ENCODE assay signal across 8 cellular contexts in genomic region chr11:23021287-23021863, GRCh38.
DNase-seq lines count a peak whose midpoint lies in the region; ATAC-seq and TF ChIP-seq lines count a peak whose summit lies in the region.

No MANE protein-coding gene starts in this region.

- RAD21 ChIA-PET in HCT116 (lab: Charles Lee; ENCODE audit: low non-redundant PET in 1 of 2, low total read pairs in 2 of 2, uncharacterized antibody in 2 of 2, unreplicated experiment in 2 of 2) = no interaction called here

- POLR2A ChIA-PET in HCT116 (lab: Charles Lee) = no interaction called here

- H3K36me3 Mint-ChIP-seq in activated naive CD4-positive, alpha-beta T cell treated with anti-CD3 and anti-CD28 coated beads for 36 hours (ENCODE audit: low read depth) = no peaks in the 10 kb centered on the region
- no peaks in the 10 kb centered on the region for H3K36me3 Mint-ChIP-seq in activated naive CD4-positive, alpha-beta T cell treated with anti-CD3 and anti-CD28 coated beads, Interleukin-2, amount 10 ng/mL, durations not matched to agents 7 days and 5 days
- H3K36me3 Mint-ChIP-seq in nephron (ENCODE audit: low read depth) = no peaks in the 10 kb centered on the region

- intact Hi-C loops in activated naive CD4-positive, alpha-beta T cell treated with anti-CD3 and anti-CD28 coated beads for 36 hours (cut with micrococcal nuclease) = loop anchor here (1.0 kb wide), 1 partner anchor 145 kb away; no protein-coding TSS in a partner anchor
- intact Hi-C loops in HCT116 (cut with micrococcal nuclease) = no loop called here
- intact Hi-C loops in dorsolateral prefrontal cortex (cut with DNase I) = no loop called here
- intact Hi-C loops in ascending aorta (cut with DNase I) = no loop called here

- no peak for ATAC-seq in HCT116

- H3K4me2 ChIP-seq in HCT116 (ENCODE audit: low read length) = no peak overlapping the region

- H3K4me1 ChIP-seq in HCT116 (ENCODE audit: control insufficient read depth in 1 of 2, insufficient read depth in 2 of 2, low read length in 2 of 2) = no peaks in the 10 kb centered on the region
- no peaks in the 10 kb centered on the region for H3K4me1 ChIP-seq in ascending aorta

- no peaks in the 10 kb centered on the region for H3K27me3 Mint-ChIP-seq in activated naive CD4-positive, alpha-beta T cell treated with anti-CD3 and anti-CD28 coated beads for 36 hours (ENCODE audit: low read depth)
- no peaks in the 10 kb centered on the region for H3K27me3 Mint-ChIP-seq in activated naive CD4-positive, alpha-beta T cell treated with anti-CD3 and anti-CD28 coated beads, Interleukin-2, amount 10 ng/mL, durations not matched to agents 7 days and 5 days
- H3K27me3 Mint-ChIP-seq in nephron (ENCODE audit: low read depth) = no peaks in the 10 kb centered on the region

- H3K9me2 ChIP-seq in HCT116 (ENCODE audit: insufficient read depth) = no peaks in the 10 kb centered on the region

- H3K4me3 Mint-ChIP-seq in activated naive CD4-positive, alpha-beta T cell treated with anti-CD3 and anti-CD28 coated beads for 36 hours = no peak overlapping the region
- H3K4me3 Mint-ChIP-seq in activated naive CD4-positive, alpha-beta T cell treated with anti-CD3 and anti-CD28 coated beads, Interleukin-2, amount 10 ng/mL, durations not matched to agents 7 days and 5 days = no peak overlapping the region
- H3K4me3 Mint-ChIP-seq in nephron = no peak overlapping the region

- no peak for TF ChIP-seq POLR2A in HCT116 (IDR thresholded peaks at IDR 0.05; ENCODE audit: borderline replicate concordance, extremely low read depth, insufficient read depth, insufficient read length)

- BruUV-seq in HCT116 (replicated peaks; lab: Mats Ljungman, UMichigan) = no TSS peak

- no peak overlapping the region for H3K9ac ChIP-seq in HCT116 (ENCODE audit: low read length)

- no peak overlapping the region for H2AFZ ChIP-seq in HCT116 (ENCODE audit: low read depth, low read length, poor library complexity, severe bottlenecking)

- TF ChIP-seq CTCF in HCT116 (IDR thresholded peaks at IDR 0.05 in 2 of 3, conservative IDR thresholded peaks at IDR 0.05 in 1 of 3; ENCODE audit: borderline replicate concordance in 1 of 3, insufficient read depth in 1 of 3, low read depth in 2 of 3, low read length in 2 of 3) (peak in 2 of 3 experiments; percentile 25 to 47; a peak in 3 of 6 replicates), dorsolateral prefrontal cortex (IDR thresholded peaks at IDR 0.05 in 54 of 56, conservative IDR thresholded peaks at IDR 0.05 in 2 of 56; ENCODE audit: low read depth in 1 of 56, partially characterized antibody in 56 of 56) (peak in 54 of 56 donors; percentile 27 to 70 (median 53)), nephron (IDR thresholded peaks at IDR 0.05; ENCODE audit: unreplicated experiment in 3 of 3) (peak; percentile 69 to 89 (median 80)), ascending aorta (IDR thresholded peaks at IDR 0.05) (peak in 1 of 3 experiments; percentile 31)

- H3K79me2 ChIP-seq in HCT116 (ENCODE audit: insufficient read depth, low read length) = no peaks in the 10 kb centered on the region

- no peaks in the 10 kb centered on the region for H3K9me3 Mint-ChIP-seq in activated naive CD4-positive, alpha-beta T cell treated with anti-CD3 and anti-CD28 coated beads for 36 hours
- H3K9me3 Mint-ChIP-seq in activated naive CD4-positive, alpha-beta T cell treated with anti-CD3 and anti-CD28 coated beads, Interleukin-2, amount 10 ng/mL, durations not matched to agents 7 days and 5 days = no peaks in the 10 kb centered on the region
- H3K9me3 Mint-ChIP-seq in nephron = no peaks in the 10 kb centered on the region

- TF ChIP-seq RAD21 in HCT116 (IDR thresholded peaks at IDR 0.05; ENCODE audit: low read depth) = 0 out of 2 replicates have a peak, but pooled peaks have one; percentile 12

- H3K36me3 ChIP-seq in HCT116 (ENCODE audit: control insufficient read depth in 1 of 2, insufficient read depth in 2 of 2, low read length in 2 of 2) (no peaks in the 10 kb centered on the region), ascending aorta (no peaks in the 10 kb centered on the region)

- H3K4me3 ChIP-seq in HCT116 (replicated peaks in 1 of 2; ENCODE audit: low read depth in 1 of 2, low read length in 2 of 2) = no peak overlapping the region
- no peak overlapping the region for H3K4me3 ChIP-seq in dorsolateral prefrontal cortex
- no peak overlapping the region for H3K4me3 ChIP-seq in ascending aorta

- no peak overlapping the region for H3K27ac Mint-ChIP-seq in activated naive CD4-positive, alpha-beta T cell treated with anti-CD3 and anti-CD28 coated beads for 36 hours
- no peak overlapping the region for H3K27ac Mint-ChIP-seq in activated naive CD4-positive, alpha-beta T cell treated with anti-CD3 and anti-CD28 coated beads, Interleukin-2, amount 10 ng/mL, durations not matched to agents 7 days and 5 days
- peak overlapping the region in 1 of 3 experiments; percentile 35 for H3K27ac Mint-ChIP-seq in nephron

- H4K20me1 ChIP-seq in HCT116 (ENCODE audit: insufficient read depth) = no peaks in the 10 kb centered on the region

- CTCF ChIA-PET in activated naive CD4-positive, alpha-beta T cell treated with anti-CD3 and anti-CD28 coated beads for 36 hours (lab: Charles Lee) = interaction anchor here (1.8 kb wide), 1 partner anchor 20 kb away, joined by 4 read pairs; no protein-coding TSS in a partner anchor
- CTCF ChIA-PET in activated naive CD4-positive, alpha-beta T cell treated with anti-CD3 and anti-CD28 coated beads, Interleukin-2, amount 10 ng/mL, durations not matched to agents 7 days and 5 days (lab: Charles Lee) = interaction anchor here (0.8 kb wide), 1 partner anchor 14 kb away, joined by 3 read pairs; no protein-coding TSS in a partner anchor
- CTCF ChIA-PET in HCT116 (lab: Charles Lee) = interaction anchor here (0.7 kb wide), 1 partner anchor 145 kb away, joined by 4 read pairs; no protein-coding TSS in a partner anchor

- no peaks in the 10 kb centered on the region for H3K4me1 Mint-ChIP-seq in activated naive CD4-positive, alpha-beta T cell treated with anti-CD3 and anti-CD28 coated beads for 36 hours (ENCODE audit: low read depth)
- no peaks in the 10 kb centered on the region for H3K4me1 Mint-ChIP-seq in activated naive CD4-positive, alpha-beta T cell treated with anti-CD3 and anti-CD28 coated beads, Interleukin-2, amount 10 ng/mL, durations not matched to agents 7 days and 5 days
- H3K4me1 Mint-ChIP-seq in nephron = no peaks in the 10 kb centered on the region

- H3K27ac ChIP-seq in HCT116 (ENCODE audit: low read depth, low read length) = no peak overlapping the region
- no peak overlapping the region for H3K27ac ChIP-seq in dorsolateral prefrontal cortex
- no peak overlapping the region for H3K27ac ChIP-seq in ascending aorta

- H3K27me3 ChIP-seq in HCT116 (ENCODE audit: insufficient read depth, low read length) (no peaks in the 10 kb centered on the region), dorsolateral prefrontal cortex (peaks cover 0 to 5% (median 0%) of the 10 kb centered on the region in 45 donors), ascending aorta (no peaks in the 10 kb centered on the region)

- H3K9me3 ChIP-seq in HCT116 (ENCODE audit: control insufficient read depth in 1 of 2, insufficient read depth in 1 of 2, low read depth in 1 of 2, low read length in 2 of 2) (no peaks in the 10 kb centered on the region; a peak in 2 of 4 replicates), ascending aorta (no peaks in the 10 kb centered on the region)

- peak; percentile 14 for DNase-seq in activated naive CD4-positive, alpha-beta T cell treated with anti-CD3 and anti-CD28 coated beads for 36 hours
- no peak for DNase-seq in activated naive CD4-positive, alpha-beta T cell treated with anti-CD3 and anti-CD28 coated beads, Interleukin-2, amount 10 ng/mL, durations not matched to agents 7 days and 5 days
- DNase-seq in HCT116 (ENCODE audit: low read depth, low spot score) = no peak
- DNase-seq in NCI-H1105 treated with DMSO at 0.1 percent for 48 hours (lab: John Stamatoyannopoulos, UW) = peak; percentile 28
- peak in 2 of 10 donors; percentile 10 to 27 for DNase-seq in dorsolateral prefrontal cortex
- no peak for DNase-seq in T-helper 1 cell
- DNase-seq in ascending aorta (ENCODE audit: low spot score in 2 of 2) = no peak

TF ChIP-seq in HCT116, 20 proteins besides CTCF, POLR2A, EP300 and RAD21:
- TF ChIP-seq EZH2 (IDR thresholded peaks at IDR 0.05) = no peak
- no peak for TF ChIP-seq ZNF274 (IDR thresholded peaks at IDR 0.05; ENCODE audit: low read depth, low read length)
- no peak for TF ChIP-seq MAX (IDR thresholded peaks at IDR 0.05)
- TF ChIP-seq ELF1 (IDR thresholded peaks at IDR 0.05; ENCODE audit: borderline replicate concordance, low read depth) = no peak
- no peak for TF ChIP-seq SP1 (IDR thresholded peaks at IDR 0.05; ENCODE audit: low read depth)
- no peak for TF ChIP-seq TCF7L2 (IDR thresholded peaks at IDR 0.05; ENCODE audit: borderline replicate concordance, extremely low read depth, insufficient read depth, insufficient read length)
- TF ChIP-seq JUND (IDR thresholded peaks at IDR 0.05) = no peak
- no peak for TF ChIP-seq CBX3 (IDR thresholded peaks at IDR 0.05; ENCODE audit: low read depth)
- no peak for TF ChIP-seq YY1 (IDR thresholded peaks at IDR 0.05; ENCODE audit: extremely low read depth, insufficient replicate concordance, low read depth, low read length)
- TF ChIP-seq ATF3 (IDR thresholded peaks at IDR 0.05) = no peak
- no peak for TF ChIP-seq FOSL1 (IDR thresholded peaks at IDR 0.05; ENCODE audit: low read depth)

Comparison
In these comparisons a context has a peak if more than half of its experiments do, and no peak if none do; other contexts are left out.
1. DNase-seq: peak in activated naive CD4-positive, alpha-beta T cell treated with anti-CD3 and anti-CD28 coated beads for 36 hours (single experiment) and NCI-H1105 treated with DMSO at 0.1 percent for 48 hours (single experiment); none in activated naive CD4-positive, alpha-beta T cell treated with anti-CD3 and anti-CD28 coated beads, Interleukin-2, amount 10 ng/mL, durations not matched to agents 7 days and 5 days (single experiment), HCT116 (single experiment), T-helper 1 cell (0 of 5) and ascending aorta (0 of 2).